13 cellular contexts compared by ENCODE assay signal in genomic region chr17:49450735-49451134, GRCh38. TPM values are rescaled to one million over a fixed set of nuclear protein-coding genes. Genes with fewer than 3 reads are reported as not detected.
DNase-seq lines count a peak whose midpoint lies in the region; ATAC-seq, FAIRE-seq and TF ChIP-seq lines count a peak whose summit lies in the region.
"Had no signal": no experiment of that assay in that cellular context is flagged by ENCODE, and none has a peak within 500 bp of the region (broad histone marks: within the 10 kb centered on the region; RNA-seq: fewer than 3 reads in every experiment).

No MANE protein-coding gene starts in this region.

- H3K79me2 ChIP-seq in astrocyte (ENCODE audit: insufficient read depth, low read length) (no peaks in the 10 kb centered on the region), keratinocyte (ENCODE audit: control insufficient read depth, insufficient read depth, low read length) (no peaks in the 10 kb centered on the region)

- TF ChIP-seq POLR2A in IMR-90 (IDR thresholded peaks at IDR 0.05; ENCODE audit: low read depth, low read length) = no peak

- no peak overlapping the region for H4K91ac ChIP-seq in IMR-90 (ENCODE audit: insufficient read depth, low read depth, low read length)

- H3K9me3 Mint-ChIP-seq in astrocyte (ENCODE audit: unreplicated experiment) = no peaks in the 10 kb centered on the region
- H3K9me3 Mint-ChIP-seq in CD8-positive, alpha-beta T cell = no peaks in the 10 kb centered on the region
- H3K9me3 Mint-ChIP-seq: CD8-positive, alpha-beta memory T cell; mesothelial cell of epicardium; WTC11 had no signal

- H3K27ac Mint-ChIP-seq in astrocyte (ENCODE audit: unreplicated experiment) = no peak overlapping the region
- no peak overlapping the region for H3K27ac Mint-ChIP-seq in CD8-positive, alpha-beta T cell
- H3K27ac Mint-ChIP-seq: mesothelial cell of epicardium, WTC11 had no signal

- dilution Hi-C loops in IMR-90 (cut with HindIII; ENCODE audit: low sequenced_read_pairs, unreplicated experiment) (no loop called here), keratinocyte (cut with MboI; ENCODE audit: extremely low pct_ligation_motif_present, low sequenced_read_pairs) (no loop called here)

- in situ Hi-C loops in IMR-90 (cut with MboI; ENCODE audit: low sequenced_read_pairs) (no loop called here), HAP-1 (cut with MboI; ENCODE audit: low sequenced_read_pairs) (no loop called here)

- H3K4me3 ChIP-seq in IMR-90 (ENCODE audit: insufficient read depth, low read depth, low read length) = no peak overlapping the region
- H3K4me3 ChIP-seq in astrocyte (ENCODE audit: insufficient read depth, low read depth, low read length) = no peak overlapping the region
- H3K4me3 ChIP-seq in keratinocyte (ENCODE audit: control insufficient read depth in 2 of 3, extremely low read depth in 1 of 3, insufficient read depth in 2 of 3, low read depth in 1 of 3, low read length in 3 of 3) = no peak overlapping the region
- H3K4me3 ChIP-seq in CD8-positive, alpha-beta T cell (ENCODE audit: low read depth, low read length) = no peak overlapping the region
- no peak overlapping the region for H3K4me3 ChIP-seq in HAP-1
- H3K4me3 ChIP-seq: smooth muscle cell, stomach had no signal

- H3K4me3 Mint-ChIP-seq in astrocyte (ENCODE audit: unreplicated experiment) = no peak overlapping the region
- H3K4me3 Mint-ChIP-seq in CD8-positive, alpha-beta T cell = no peak overlapping the region
- H3K4me3 Mint-ChIP-seq: mesothelial cell of epicardium, WTC11 had no signal

- H3K27me3 ChIP-seq in IMR-90 (ENCODE audit: control insufficient read depth, insufficient read depth, low read length) = peaks cover 21% of the 10 kb centered on the region
- peaks cover 9% of the 10 kb centered on the region for H3K27me3 ChIP-seq in astrocyte (ENCODE audit: insufficient read depth, low read length)
- H3K27me3 ChIP-seq in keratinocyte (ENCODE audit: control insufficient read depth, extremely low read depth, insufficient read depth, low read length) = no peaks in the 10 kb centered on the region
- no peaks in the 10 kb centered on the region for H3K27me3 ChIP-seq in CD8-positive, alpha-beta T cell (ENCODE audit: insufficient read depth, low read length)
- no peaks in the 10 kb centered on the region; the same call in 1 of the 2 replicates for H3K27me3 ChIP-seq in HAP-1 (ENCODE audit: low read depth)

- no peak overlapping the region for H3K18ac ChIP-seq in IMR-90 (ENCODE audit: low read depth, low read length)

- H4K5ac ChIP-seq in IMR-90 (ENCODE audit: low read depth, low read length) = no peak overlapping the region; the same call in 1 of the 2 replicates

- no peak overlapping the region for H3K4me2 ChIP-seq in IMR-90 (ENCODE audit: low read depth, low read length)
- H3K4me2 ChIP-seq in astrocyte (ENCODE audit: low read length) = no peak overlapping the region
- H3K4me2 ChIP-seq in keratinocyte (ENCODE audit: control insufficient read depth, extremely low read depth, insufficient read depth, low read depth, low read length) = no peak overlapping the region
- H3K4me2 ChIP-seq: smooth muscle cell had no signal

- CTCF ChIA-PET in IMR-90 (lab: Yijun Ruan, JAX) = no interaction called here
- CTCF ChIA-PET in CD8-positive, alpha-beta T cell (lab: Charles Lee) = no interaction called here

- H2AFZ ChIP-seq in IMR-90 (replicated peaks; ENCODE audit: low read length, poor library complexity) (peak overlapping the region; percentile 74), astrocyte (ENCODE audit: low read depth, low read length) (peak overlapping the region; percentile 25), keratinocyte (ENCODE audit: control insufficient read depth, low read length) (no peak overlapping the region)

- H2AK9ac ChIP-seq in IMR-90 (replicated peaks; ENCODE audit: low read depth, low read length, poor library complexity) = no peak overlapping the region

- no peaks in the 10 kb centered on the region for H3K79me1 ChIP-seq in IMR-90 (ENCODE audit: low read depth in 1 of 2, low read length in 2 of 2)

- H3K36me3 ChIP-seq in IMR-90 (ENCODE audit: control insufficient read depth, insufficient read depth, low read length) (no peaks in the 10 kb centered on the region), astrocyte (ENCODE audit: insufficient read depth, low read length) (no peaks in the 10 kb centered on the region), keratinocyte (ENCODE audit: control insufficient read depth in 2 of 2, extremely low read depth in 1 of 2, insufficient read depth in 2 of 2, low read length in 2 of 2) (no peaks in the 10 kb centered on the region), HAP-1 (replicated peaks) (no peaks in the 10 kb centered on the region)
- H3K36me3 ChIP-seq in CD8-positive, alpha-beta T cell (ENCODE audit: insufficient read depth, low read length) = no peaks in the 10 kb centered on the region
- H3K36me3 ChIP-seq: stomach had no signal

- no peak overlapping the region for H2BK120ac ChIP-seq in IMR-90 (ENCODE audit: low read depth, low read length)

- no peak for TF ChIP-seq RAD21 in IMR-90 (IDR thresholded peaks at IDR 0.05; ENCODE audit: low read length)

- H2BK15ac ChIP-seq in IMR-90 (ENCODE audit: low read depth, low read length) = no peak overlapping the region

- no peak overlapping the region for H2BK20ac ChIP-seq in IMR-90 (ENCODE audit: low read depth, low read length)

- no peak overlapping the region for H3K14ac ChIP-seq in IMR-90 (replicated peaks; ENCODE audit: low read depth, low read length)

- H2AK5ac ChIP-seq in IMR-90 (ENCODE audit: low read depth, low read length) = no peak overlapping the region

- TF ChIP-seq CTCF in IMR-90 (conservative IDR thresholded peaks at IDR 0.05; ENCODE audit: low read depth, low read length) = no peak
- no peak for TF ChIP-seq CTCF in astrocyte (IDR thresholded peaks at IDR 0.05; ENCODE audit: insufficient read depth, low read depth, low read length)
- no peak for TF ChIP-seq CTCF in keratinocyte (optimal IDR thresholded peaks at IDR 0.05 in 1 of 3, IDR thresholded peaks at IDR 0.05 in 1 of 3, conservative IDR thresholded peaks at IDR 0.05 in 1 of 3; ENCODE audit: extremely low read depth in 1 of 3, insufficient read depth in 2 of 3, low read length in 3 of 3)
- TF ChIP-seq CTCF in CD8-positive, alpha-beta T cell (IDR thresholded peaks at IDR 0.05) = no peak

- POLR2A ChIA-PET in IMR-90 (lab: Charles Lee; ENCODE audit: unreplicated experiment) = no interaction called here
- POLR2A ChIA-PET in CD8-positive, alpha-beta T cell (lab: Charles Lee) = no interaction called here

- H3K4me1 Mint-ChIP-seq in astrocyte (ENCODE audit: low read depth, unreplicated experiment) = peaks cover 12% of the 10 kb centered on the region
- peaks cover 5% of the 10 kb centered on the region for H3K4me1 Mint-ChIP-seq in CD8-positive, alpha-beta T cell (ENCODE audit: low read depth)

- H4K8ac ChIP-seq in IMR-90 (ENCODE audit: low read depth in 2 of 2, low read length in 2 of 2) = peak overlapping the region in 1 of 2 experiments; percentile 62; a peak in 1 of 4 replicates

- intact Hi-C loops in IMR-90 (cut with micrococcal nuclease) = no loop called here
- intact Hi-C loops in cardiac septum (cut with DNase I) = no loop called here
- intact Hi-C loops in CD8-positive, alpha-beta T cell (cut with DNase I, micrococcal nuclease) = no loop called here

- H3K56ac ChIP-seq in IMR-90 (ENCODE audit: extremely low read depth, insufficient read depth, low read length) = no peak overlapping the region; the same call in 1 of the 2 replicates

- no peak overlapping the region for H3K4ac ChIP-seq in IMR-90 (ENCODE audit: low read depth, low read length)

- no peaks in the 10 kb centered on the region for H3K36me3 Mint-ChIP-seq in astrocyte (ENCODE audit: low read depth, unreplicated experiment)
- no peaks in the 10 kb centered on the region for H3K36me3 Mint-ChIP-seq in CD8-positive, alpha-beta T cell
- H3K36me3 Mint-ChIP-seq: CD8-positive, alpha-beta memory T cell; mesothelial cell of epicardium; WTC11 had no signal

- peak; percentile 58 for DNase-seq in EH (ENCODE audit: low read depth)
- DNase-seq in IMR-90 = peak; percentile 35
- DNase-seq in astrocyte (ENCODE audit: low read depth) = peak; percentile 31
- no peak for DNase-seq in keratinocyte (ENCODE audit: low read depth, low spot score)
- no peak for DNase-seq in cardiac septum (ENCODE audit: low spot score)
- no peak for DNase-seq in CD8-positive, alpha-beta T cell
- DNase-seq in HAP-1 (ENCODE audit: low spot score in 2 of 2) = no peak
- DNase-seq: CD8-positive, alpha-beta memory T cell; dermis blood vessel endothelial cell; stomach had no signal

- H3K9ac ChIP-seq in IMR-90 (ENCODE audit: low read depth, low read length) (no peak overlapping the region), astrocyte (ENCODE audit: low read length) (no peak overlapping the region), keratinocyte (ENCODE audit: control insufficient read depth, extremely low read depth, insufficient read depth, low read length) (no peak overlapping the region)

- BruUV-seq in IMR-90 (replicated peaks; lab: Mats Ljungman, UMichigan) = no TSS peak

- FAIRE-seq in astrocyte (lab: Jason Lieb, UNC) (no peak), keratinocyte (lab: Jason Lieb, UNC) (peak; percentile 80)

- H3K4me1 ChIP-seq in IMR-90 (ENCODE audit: control insufficient read depth, insufficient read depth, low read length) = peaks cover 2% of the 10 kb centered on the region
- H3K4me1 ChIP-seq in astrocyte (ENCODE audit: insufficient read depth, low read length) = peaks cover 15% of the 10 kb centered on the region
- peaks cover 23% of the 10 kb centered on the region for H3K4me1 ChIP-seq in keratinocyte (ENCODE audit: control insufficient read depth, extremely low read depth, insufficient read depth, low read length)
- peaks cover 8% of the 10 kb centered on the region for H3K4me1 ChIP-seq in CD8-positive, alpha-beta T cell (ENCODE audit: insufficient read depth, low read length)
- no peaks in the 10 kb centered on the region for H3K4me1 ChIP-seq in HAP-1
- H3K4me1 ChIP-seq: stomach had no signal

- H3K9me3 ChIP-seq in IMR-90 (ENCODE audit: control insufficient read depth, insufficient read depth, low read length) (no peaks in the 10 kb centered on the region), astrocyte (ENCODE audit: insufficient read depth, low read depth, low read length) (no peaks in the 10 kb centered on the region), keratinocyte (ENCODE audit: control insufficient read depth, low read depth, low read length) (no peaks in the 10 kb centered on the region), HAP-1 (no peaks in the 10 kb centered on the region)
- H3K9me3 ChIP-seq in CD8-positive, alpha-beta T cell (ENCODE audit: low read length) = no peaks in the 10 kb centered on the region
- H3K9me3 ChIP-seq: stomach had no signal

- H3K23ac ChIP-seq in IMR-90 (ENCODE audit: low read depth, low read length) = no peak overlapping the region

- no peak overlapping the region for H2BK5ac ChIP-seq in IMR-90 (ENCODE audit: low read depth, low read length, poor library complexity, severe bottlenecking)

- peak; percentile 75 for ATAC-seq in IMR-90 (ENCODE audit: low read depth)
- no peak for ATAC-seq in CD8-positive, alpha-beta T cell
- ATAC-seq: WTC11 had no signal

- H3K9me1 ChIP-seq in IMR-90 (ENCODE audit: insufficient read depth, low read length) (peaks cover 3% of the 10 kb centered on the region; the same call in 1 of the 2 replicates), keratinocyte (ENCODE audit: control insufficient read depth, extremely low read depth, insufficient read depth, low read length) (no peaks in the 10 kb centered on the region)

- peaks cover 17% of the 10 kb centered on the region for H3K27me3 Mint-ChIP-seq in astrocyte (ENCODE audit: low read depth, unreplicated experiment)
- peaks cover 8% of the 10 kb centered on the region for H3K27me3 Mint-ChIP-seq in CD8-positive, alpha-beta T cell (ENCODE audit: low read depth)

- H4K20me1 ChIP-seq in IMR-90 (ENCODE audit: insufficient read depth, low read length) (no peaks in the 10 kb centered on the region), astrocyte (ENCODE audit: insufficient read depth, low read length) (no peaks in the 10 kb centered on the region), keratinocyte (ENCODE audit: control insufficient read depth, extremely low read depth, insufficient read depth, low read length) (no peaks in the 10 kb centered on the region)

- WGBS in IMR-90 (ENCODE audit: extremely low coverage in 2 of 2, insufficient read length in 1 of 2), 2 experiments = no CpG with 5 or more reads among the region's 3 CpGs

- H3K27ac ChIP-seq in IMR-90 (ENCODE audit: insufficient read depth, low read length) (no peak overlapping the region), astrocyte (ENCODE audit: low read depth, low read length) (no peak overlapping the region), keratinocyte (ENCODE audit: control insufficient read depth, insufficient read depth, low read length) (no peak overlapping the region)
- H3K27ac ChIP-seq in CD8-positive, alpha-beta T cell (ENCODE audit: low read depth, low read length) = no peak overlapping the region
- H3K27ac ChIP-seq: stomach had no signal

RNA-seq across cellular contexts. Expression of gene PHB1, which starts 36.1 kb away (rescaled TPM):
- total RNA-seq in IMR-90 (2012; rRNA removed) (283 and 304 TPM in 2 replicates), astrocyte (211 and 227 TPM in 2 replicates), cardiac septum (161 TPM)
- polyA plus RNA-seq in IMR-90 (2012; rRNA removed) (291 and 294 TPM in 2 replicates), keratinocyte (286 to 500 TPM (median 395 TPM) in 3 replicates)
- 134 and 174 TPM in 2 replicates for polyA plus RNA-seq in IMR-90 (2012; cell fraction: cytosol; rRNA removed)
- 98.7 and 105 TPM in 2 replicates for polyA plus RNA-seq in IMR-90 (2012; cell fraction: nucleus; rRNA removed; ENCODE audit: low replicate concordance)
- polyA plus RNA-seq in keratinocyte (2011; ENCODE audit: low read depth) = 64.7 TPM
- polyA plus RNA-seq in keratinocyte (2011; cell fraction: cytosol; rRNA removed) = 292 and 405 TPM in 2 replicates
- polyA plus RNA-seq in keratinocyte (2011; cell fraction: nucleus; rRNA removed) = 226 and 261 TPM in 2 replicates
- 214 and 335 TPM in 2 replicates for polyA plus RNA-seq in keratinocyte (2012; ENCODE audit: low replicate concordance)
- 298 to 579 TPM (median 485 TPM) in 3 replicates for polyA minus RNA-seq in keratinocyte
- 149 TPM for polyA minus RNA-seq in keratinocyte (2011; cell fraction: cytosol; rRNA and poly(A)+ RNA removed)
- 51.4 and 112 TPM in 2 replicates for polyA minus RNA-seq in keratinocyte (2011; cell fraction: nucleus; rRNA and poly(A)+ RNA removed)
- total RNA-seq in CD8-positive, alpha-beta T cell = 10 to 100 TPM; 26.3 to 27.0 TPM

RNA-seq across cellular contexts. Expression of gene NGFR, which starts 44.4 kb away (rescaled TPM):
- total RNA-seq in IMR-90 (2012; rRNA removed) (0.18 TPM in 1 of 2 replicates, not detected in the other), astrocyte (0.64 and 1.0 TPM in 2 replicates), cardiac septum (9.9 TPM)
- polyA plus RNA-seq in IMR-90 (2012; rRNA removed) (0.11 and 0.15 TPM in 2 replicates), keratinocyte (0.97 to 3.1 TPM (median 1.7 TPM) in 3 replicates)
- 0.01 and 0.09 TPM in 2 replicates for polyA plus RNA-seq in IMR-90 (2012; cell fraction: cytosol; rRNA removed)
- 0.08 TPM in 1 of 2 replicates, not detected in the other for polyA plus RNA-seq in IMR-90 (2012; cell fraction: nucleus; rRNA removed; ENCODE audit: low replicate concordance)
- polyA plus RNA-seq in keratinocyte (2011; ENCODE audit: low read depth) = 0.35 TPM
- polyA plus RNA-seq in keratinocyte (2011; cell fraction: cytosol; rRNA removed) = 0.52 and 1.4 TPM in 2 replicates
- 1.4 and 2.8 TPM in 2 replicates for polyA plus RNA-seq in keratinocyte (2011; cell fraction: nucleus; rRNA removed)
- polyA plus RNA-seq in keratinocyte (2012; ENCODE audit: low replicate concordance) = 0.78 and 5.4 TPM in 2 replicates
- 0.96 to 3.8 TPM (median 2.2 TPM) in 3 replicates for polyA minus RNA-seq in keratinocyte
- 1.9 TPM for polyA minus RNA-seq in keratinocyte (2011; cell fraction: cytosol; rRNA and poly(A)+ RNA removed)
- 1.4 and 2.5 TPM in 2 replicates for polyA minus RNA-seq in keratinocyte (2011; cell fraction: nucleus; rRNA and poly(A)+ RNA removed)
- under 1 TPM; 0.25 to 0.73 TPM for total RNA-seq in CD8-positive, alpha-beta T cell
- total RNA-seq: dermis blood vessel endothelial cell had no signal

Comparison
In these comparisons a context has a peak if more than half of its experiments do, and no peak if none do; other contexts are left out.
1. DNase-seq: peak in EH (single experiment), IMR-90 (single experiment) and astrocyte (single experiment); none in keratinocyte (single experiment), cardiac septum (single experiment), CD8-positive, alpha-beta T cell (0 of 7) and HAP-1 (0 of 2).